Comparison of ENCODE assay signal across 19 cellular contexts in genomic region chr21:19228241-19228640, GRCh38.
DNase-seq lines count a peak whose midpoint lies in the region; ATAC-seq and TF ChIP-seq lines count a peak whose summit lies in the region.
"Had no signal": no experiment of that assay in that cellular context is flagged by ENCODE, and none has a peak within 500 bp of the region (broad histone marks: within the 10 kb centered on the region; RNA-seq: fewer than 3 reads in every experiment).

No MANE protein-coding gene starts in this region.

- TF ChIP-seq CTCF in sigmoid colon (IDR thresholded peaks at IDR 0.05): no peak

- no peak overlapping the region for H3K27ac ChIP-seq in sigmoid colon
- H3K27ac ChIP-seq: HL-60, Peyer's patch had no signal

- H3K36me3 ChIP-seq in sigmoid colon: no peaks in the 10 kb centered on the region
- H3K36me3 ChIP-seq: Peyer's patch had no signal

- H3K36me3 Mint-ChIP-seq in activated naive CD4-positive, alpha-beta T cell treated with anti-CD3 and anti-CD28 coated beads, Interleukin-2, amount 50 U/mL, for 72 hours: no peaks in the 10 kb centered on the region

- DNase-seq in NCI-H82 (lab: John Stamatoyannopoulos, UW): peak; percentile 7
- DNase-seq in NCI-H82 treated with DMSO at 0.1 percent for 48 hours (lab: John Stamatoyannopoulos, UW; ENCODE audit: unreplicated experiment): no peak
- peak; percentile 64 for DNase-seq in NCI-H2227 (lab: John Stamatoyannopoulos, UW; ENCODE audit: unreplicated experiment)
- peak; percentile 20 for DNase-seq in amniotic epithelial cell (ENCODE audit: low read depth)
- DNase-seq in sigmoid colon: no peak
- DNase-seq in mesenteric fat pad (ENCODE audit: low spot score): no peak
- no peak for DNase-seq in activated naive CD4-positive, alpha-beta T cell treated with anti-CD3 and anti-CD28 coated beads, Interleukin-2, amount 50 U/mL, for 72 hours (ENCODE audit: low spot score in 2 of 2)
- DNase-seq: AML-193, GOT3, KG1, NCI-H1048, NCI-H2081 treated with DMSO at 0.1 percent for 48 hours, NCI-H526, Peyer's patch, Right ventricle myocardium superior had no signal

- intact Hi-C loops in sigmoid colon (cut with DNase I): no loop called here

- ATAC-seq in HG03520 (IDR thresholded peaks at IDR 0.05; ENCODE audit: unreplicated experiment): no peak
- no peak for ATAC-seq in activated naive CD4-positive, alpha-beta T cell treated with anti-CD3 and anti-CD28 coated beads, Interleukin-2, amount 50 U/mL, for 72 hours
- ATAC-seq: SK-N-SH treated with all-trans-retinoic acid at 6 μM for 48 hours had no signal

- peaks cover 8 to 25% of the 10 kb centered on the region in 2 donors for H3K9me3 Mint-ChIP-seq in activated naive CD4-positive, alpha-beta T cell treated with anti-CD3 and anti-CD28 coated beads, Interleukin-2, amount 50 U/mL, for 72 hours

- H3K27ac Mint-ChIP-seq in activated naive CD4-positive, alpha-beta T cell treated with anti-CD3 and anti-CD28 coated beads, Interleukin-2, amount 50 U/mL, for 72 hours: no peak overlapping the region
- H3K27ac Mint-ChIP-seq: T-helper 1 cell treated with Interleukin-12 subunit alpha and Interleukin-12 subunit beta and Interleukin-4 antibody, amounts not matched to agents 30 μg/mL and 1 μg/mL, for 36 hours had no signal

- H3K9me3 ChIP-seq in sigmoid colon: no peaks in the 10 kb centered on the region
- H3K9me3 ChIP-seq: Peyer's patch had no signal

- H3K27me3 ChIP-seq in sigmoid colon: no peaks in the 10 kb centered on the region
- H3K27me3 ChIP-seq: Peyer's patch had no signal

- no peaks in the 10 kb centered on the region for H3K4me1 ChIP-seq in sigmoid colon
- H3K4me1 ChIP-seq: Peyer's patch had no signal

- TF ChIP-seq EP300 in sigmoid colon (IDR thresholded peaks at IDR 0.05): no peak

- H3K4me3 ChIP-seq in sigmoid colon: no peak overlapping the region
- H3K4me3 ChIP-seq: Peyer's patch had no signal

- no peak for TF ChIP-seq POLR2A in sigmoid colon (IDR thresholded peaks at IDR 0.05)

Comparison
In these comparisons a context has a peak if more than half of its experiments do, and no peak if none do; other contexts are left out.
1. DNase-seq: peak in NCI-H82 (single experiment), NCI-H2227 (single experiment) and amniotic epithelial cell (single experiment); none in NCI-H82 treated with DMSO at 0.1 percent for 48 hours (single experiment), sigmoid colon (single experiment), mesenteric fat pad (single experiment) and activated naive CD4-positive, alpha-beta T cell treated with anti-CD3 and anti-CD28 coated beads, Interleukin-2, amount 50 U/mL, for 72 hours (0 of 2).